ENCODE assay signal across 8 cellular contexts in genomic region chr5:52693279-52693678, GRCh38.
DNase-seq lines count a peak whose midpoint lies in the region; ATAC-seq lines count a peak whose summit lies in the region.

No MANE protein-coding gene starts in this region.

- POLR2A ChIA-PET in activated naive CD8-positive, alpha-beta T cell treated with anti-CD3 and anti-CD28 coated beads, Interleukin-2, amount 10 ng/mL, durations not matched to agents 7 days and 5 days (lab: Charles Lee), result no interaction called here

- H3K4me1 Mint-ChIP-seq in activated naive CD8-positive, alpha-beta T cell treated with anti-CD3 and anti-CD28 coated beads, Interleukin-2, amount 10 ng/mL, durations not matched to agents 7 days and 5 days, result peaks cover 5% of the 10 kb centered on the region
- H3K4me1 Mint-ChIP-seq in activated naive CD8-positive, alpha-beta T cell treated with anti-CD3 and anti-CD28 coated beads for 36 hours, result peaks cover 4% of the 10 kb centered on the region
- H3K4me1 Mint-ChIP-seq in stimulated activated naive CD8-positive, alpha-beta T cell treated with anti-CD3 and anti-CD28 coated beads, Interleukin-15, amount 100 ng/mL, for 72 hours, result peaks cover 10% of the 10 kb centered on the region

- no peaks in the 10 kb centered on the region for H3K9me3 Mint-ChIP-seq in activated naive CD8-positive, alpha-beta T cell treated with anti-CD3 and anti-CD28 coated beads, Interleukin-2, amount 10 ng/mL, durations not matched to agents 7 days and 5 days
- peaks cover 1% of the 10 kb centered on the region for H3K9me3 Mint-ChIP-seq in activated naive CD8-positive, alpha-beta T cell treated with anti-CD3 and anti-CD28 coated beads for 36 hours
- H3K9me3 Mint-ChIP-seq in activated naive CD4-positive, alpha-beta T cell treated with anti-CD3 and anti-CD28 coated beads, Interleukin-2, amount 50 U/mL, for 72 hours, result no peaks in the 10 kb centered on the region
- no peaks in the 10 kb centered on the region for H3K9me3 Mint-ChIP-seq in stimulated activated naive CD8-positive, alpha-beta T cell treated with anti-CD3 and anti-CD28 coated beads, Interleukin-15, amount 100 ng/mL, for 72 hours

- no peaks in the 10 kb centered on the region for H3K27me3 Mint-ChIP-seq in activated naive CD8-positive, alpha-beta T cell treated with anti-CD3 and anti-CD28 coated beads, Interleukin-2, amount 10 ng/mL, durations not matched to agents 7 days and 5 days
- H3K27me3 Mint-ChIP-seq in activated naive CD8-positive, alpha-beta T cell treated with anti-CD3 and anti-CD28 coated beads for 36 hours, result no peaks in the 10 kb centered on the region
- no peaks in the 10 kb centered on the region for H3K27me3 Mint-ChIP-seq in stimulated activated naive CD8-positive, alpha-beta T cell treated with anti-CD3 and anti-CD28 coated beads, Interleukin-15, amount 100 ng/mL, for 72 hours

- peak; percentile 33 for ATAC-seq in activated naive CD8-positive, alpha-beta T cell treated with anti-CD3 and anti-CD28 coated beads, Interleukin-2, amount 10 ng/mL, durations not matched to agents 7 days and 5 days (ENCODE audit: low read depth)
- ATAC-seq in HG03565 (IDR thresholded peaks at IDR 0.05; ENCODE audit: unreplicated experiment), result peak; percentile 75
- peak; percentile 37 to 44 for ATAC-seq in activated naive CD4-positive, alpha-beta T cell treated with anti-CD3 and anti-CD28 coated beads, Interleukin-2, amount 50 U/mL, for 72 hours
- ATAC-seq in stimulated activated naive CD8-positive, alpha-beta T cell treated with anti-CD3 and anti-CD28 coated beads, Interleukin-15, amount 100 ng/mL, for 72 hours, result peak; percentile 56
- no peak for ATAC-seq in GM21447 (IDR thresholded peaks at IDR 0.05; ENCODE audit: unreplicated experiment)

- H3K4me3 Mint-ChIP-seq in activated naive CD8-positive, alpha-beta T cell treated with anti-CD3 and anti-CD28 coated beads, Interleukin-2, amount 10 ng/mL, durations not matched to agents 7 days and 5 days, result no peak overlapping the region
- no peak overlapping the region for H3K4me3 Mint-ChIP-seq in activated naive CD8-positive, alpha-beta T cell treated with anti-CD3 and anti-CD28 coated beads for 36 hours
- no peak overlapping the region for H3K4me3 Mint-ChIP-seq in stimulated activated naive CD8-positive, alpha-beta T cell treated with anti-CD3 and anti-CD28 coated beads, Interleukin-15, amount 100 ng/mL, for 72 hours

- peaks cover 5% of the 10 kb centered on the region for H3K36me3 Mint-ChIP-seq in activated naive CD8-positive, alpha-beta T cell treated with anti-CD3 and anti-CD28 coated beads, Interleukin-2, amount 10 ng/mL, durations not matched to agents 7 days and 5 days
- H3K36me3 Mint-ChIP-seq in activated naive CD8-positive, alpha-beta T cell treated with anti-CD3 and anti-CD28 coated beads for 36 hours, result no peaks in the 10 kb centered on the region
- no peaks in the 10 kb centered on the region for H3K36me3 Mint-ChIP-seq in activated naive CD4-positive, alpha-beta T cell treated with anti-CD3 and anti-CD28 coated beads, Interleukin-2, amount 50 U/mL, for 72 hours

- DNase-seq in activated naive CD8-positive, alpha-beta T cell treated with anti-CD3 and anti-CD28 coated beads, Interleukin-2, amount 10 ng/mL, durations not matched to agents 7 days and 5 days, result no peak
- no peak for DNase-seq in activated naive CD8-positive, alpha-beta T cell treated with anti-CD3 and anti-CD28 coated beads for 36 hours
- no peak for DNase-seq in activated naive CD4-positive, alpha-beta T cell treated with anti-CD3 and anti-CD28 coated beads, Interleukin-2, amount 50 U/mL, for 72 hours (ENCODE audit: low spot score in 2 of 2)
- DNase-seq in iPS-NIHi7 (ENCODE audit: extremely low spot score), result peak; percentile 44
- DNase-seq in stimulated activated naive CD8-positive, alpha-beta T cell treated with anti-CD3 and anti-CD28 coated beads, Interleukin-15, amount 100 ng/mL, for 72 hours, result peak in 1 of 2 donors; percentile 14
- no peak for DNase-seq in epidermal melanocyte (ENCODE audit: insufficient read length, low spot score)

- no peak overlapping the region for H3K27ac Mint-ChIP-seq in activated naive CD8-positive, alpha-beta T cell treated with anti-CD3 and anti-CD28 coated beads, Interleukin-2, amount 10 ng/mL, durations not matched to agents 7 days and 5 days
- no peak overlapping the region for H3K27ac Mint-ChIP-seq in activated naive CD8-positive, alpha-beta T cell treated with anti-CD3 and anti-CD28 coated beads for 36 hours
- H3K27ac Mint-ChIP-seq in activated naive CD4-positive, alpha-beta T cell treated with anti-CD3 and anti-CD28 coated beads, Interleukin-2, amount 50 U/mL, for 72 hours, result no peak overlapping the region
- H3K27ac Mint-ChIP-seq in stimulated activated naive CD8-positive, alpha-beta T cell treated with anti-CD3 and anti-CD28 coated beads, Interleukin-15, amount 100 ng/mL, for 72 hours, result no peak overlapping the region
